ENCODE assay signal across 8 cellular contexts in genomic region chr5:146541956-146542849, GRCh38.
DNase-seq lines count a peak whose midpoint lies in the region; ATAC-seq and TF ChIP-seq lines count a peak whose summit lies in the region.

No MANE protein-coding gene starts in this region.

- in situ Hi-C loops in astrocyte of the cerebellum (cut with HindIII; ENCODE audit: low sequenced_read_pairs): no loop called here

- ATAC-seq in HG02763 (IDR thresholded peaks at IDR 0.05; ENCODE audit: unreplicated experiment): peak; percentile 92

- peak; percentile 98 for TF ChIP-seq CTCF in astrocyte of the cerebellum (IDR thresholded peaks at IDR 0.05; ENCODE audit: low read depth, low read length, missing control alignments)

- peak; percentile 39 for DNase-seq in SIG-M5 treated with dmso at 0.1 percent for 504 hours (lab: John Stamatoyannopoulos, UW; ENCODE audit: unreplicated experiment)
- DNase-seq in SIG-M5 (lab: John Stamatoyannopoulos, UW): no peak
- DNase-seq in NCI-H1417 treated with DMSO at 0.1 percent for 48 hours (lab: John Stamatoyannopoulos, UW): peak; percentile 0
- peak; percentile 56 for DNase-seq in T-helper 9 cell
- DNase-seq in astrocyte of the cerebellum (ENCODE audit: low read depth): peak; percentile 47
- DNase-seq in iPS-NIHi7 (ENCODE audit: extremely low spot score): peak; percentile 81
- DNase-seq in stimulated activated CD4-positive, alpha-beta T cell treated with anti-CD3 and anti-CD28 coated beads, Interleukin-15, amount 100 ng/mL, for 48 hours (ENCODE audit: low read depth in 2 of 2): peak; percentile 32 to 58

- no peak overlapping the region for H3K4me3 ChIP-seq in astrocyte of the cerebellum (ENCODE audit: low read depth, low read length)
